ENCODE assay signal across 8 cellular contexts in genomic region chr22:42443240-42444059, GRCh38. TPM values are rescaled to one million over a fixed set of nuclear protein-coding genes. Genes with fewer than 3 reads are reported as not detected.
DNase-seq lines count a peak whose midpoint lies in the region; ATAC-seq and TF ChIP-seq lines count a peak whose summit lies in the region.

No MANE protein-coding gene starts in this region.

- H3K9me3 ChIP-seq in CD4-positive, CD25-positive, alpha-beta regulatory T cell (ENCODE audit: control insufficient read depth in 2 of 2, low read length in 2 of 2) = no peaks in the 10 kb centered on the region
- H3K9me3 ChIP-seq in OCI-LY1 (ENCODE audit: low read length) (no peaks in the 10 kb centered on the region), duodenal mucosa (ENCODE audit: control insufficient read depth in 1 of 2, low read length in 2 of 2) (no peaks in the 10 kb centered on the region), neuronal stem cell (replicated peaks in 1 of 2; ENCODE audit: control insufficient read depth in 2 of 2, insufficient read depth in 1 of 2, low read depth in 1 of 2, low read length in 2 of 2) (no peaks in the 10 kb centered on the region)

- no peaks in the 10 kb centered on the region for H3K36me3 Mint-ChIP-seq in CD4-positive, CD25-positive, alpha-beta regulatory T cell

- TF ChIP-seq CTCF in OCI-LY1 (IDR thresholded peaks at IDR 0.05; ENCODE audit: low read length) = no peak

- H3K18ac ChIP-seq in neuronal stem cell (ENCODE audit: low read length) = no peak overlapping the region

- H3K79me1 ChIP-seq in neuronal stem cell (ENCODE audit: low read depth, low read length) = no peaks in the 10 kb centered on the region

- peak overlapping the region; percentile 51 for H3K4me2 ChIP-seq in OCI-LY1 (ENCODE audit: low read length)
- peak overlapping the region; percentile 77 for H3K4me2 ChIP-seq in neuronal stem cell (ENCODE audit: insufficient read depth, low read length, poor library complexity, severe bottlenecking)

- no peak overlapping the region for H3K4ac ChIP-seq in neuronal stem cell (ENCODE audit: low read length)

- H3K14ac ChIP-seq in neuronal stem cell (ENCODE audit: low read length) = no peak overlapping the region

- H3K79me2 ChIP-seq in OCI-LY1 (ENCODE audit: insufficient read depth, low read length) = no peaks in the 10 kb centered on the region

- no CpG with 5 or more reads among the region's 6 CpGs for whole genome bisulfite sequencing in neuronal stem cell (ENCODE audit: extremely low coverage in 2 of 2, insufficient read length in 2 of 2, insufficient replicate concordance in 1 of 2), 2 donors

- peaks cover 11 to 39% (median 17%) of the 10 kb centered on the region in 4 donors for H3K4me1 Mint-ChIP-seq in CD4-positive, CD25-positive, alpha-beta regulatory T cell

- no peak overlapping the region for H2AK5ac ChIP-seq in neuronal stem cell (ENCODE audit: low read depth, low read length)

- H2AFZ ChIP-seq in OCI-LY1 (ENCODE audit: low read length) = 0 out of 2 replicates have a peak overlapping the region, but pooled peaks have one; percentile 15
- peak overlapping the region; percentile 88 for H2AFZ ChIP-seq in neuronal stem cell (ENCODE audit: low read length)

- peak overlapping the region; percentile 29 for H2BK15ac ChIP-seq in neuronal stem cell (ENCODE audit: low read length)

- no peaks in the 10 kb centered on the region for H3K9me2 ChIP-seq in OCI-LY1 (ENCODE audit: low read depth, low read length)

- peaks cover 2% of the 10 kb centered on the region for H3K27me3 Mint-ChIP-seq in CD4-positive, CD25-positive, alpha-beta regulatory T cell

- no peak overlapping the region for H2BK120ac ChIP-seq in neuronal stem cell (ENCODE audit: low read depth, low read length)

- H4K91ac ChIP-seq in neuronal stem cell (ENCODE audit: low read depth, low read length, poor library complexity) = no peak overlapping the region

- DNase-seq in CD4-positive, CD25-positive, alpha-beta regulatory T cell = no peak
- DNase-seq in neuronal stem cell (ENCODE audit: low spot score) (no peak), NCI-H82 treated with DMSO at 0.1 percent for 48 hours (lab: John Stamatoyannopoulos, UW; ENCODE audit: unreplicated experiment) (no peak), NCI-H2171 (lab: John Stamatoyannopoulos, UW) (no peak)

- no peak overlapping the region for H2BK12ac ChIP-seq in neuronal stem cell (ENCODE audit: low read length)

- H3K27ac Mint-ChIP-seq in CD4-positive, CD25-positive, alpha-beta regulatory T cell = peak overlapping the region; percentile 95 to 96 (median 95)

- H4K8ac ChIP-seq in neuronal stem cell (ENCODE audit: low read depth, low read length) = no peak overlapping the region

- H3F3A ChIP-seq in OCI-LY1 (ENCODE audit: insufficient read depth, low read length) = no peaks in the 10 kb centered on the region

- H3K23ac ChIP-seq in neuronal stem cell (ENCODE audit: low read depth, low read length, poor library complexity) = no peak overlapping the region

- peaks cover 18% of the 10 kb centered on the region for H3K4me1 ChIP-seq in CD4-positive, CD25-positive, alpha-beta regulatory T cell (ENCODE audit: control insufficient read depth, insufficient read depth, low read length, poor library complexity, severe bottlenecking)
- H3K4me1 ChIP-seq in OCI-LY1 (ENCODE audit: insufficient read depth, low read length, severe bottlenecking) (peaks cover 25% of the 10 kb centered on the region), duodenal mucosa (ENCODE audit: control insufficient read depth in 1 of 2, insufficient read depth in 2 of 2, low read length in 2 of 2) (peaks cover 19 to 30% of the 10 kb centered on the region in 2 donors), neuronal stem cell (ENCODE audit: control insufficient read depth in 2 of 2, insufficient read depth in 1 of 2, low read depth in 1 of 2, low read length in 2 of 2) (peaks cover 6% of the 10 kb centered on the region in 2 donors)

- no peaks in the 10 kb centered on the region for H3K27me3 ChIP-seq in CD4-positive, CD25-positive, alpha-beta regulatory T cell (ENCODE audit: control insufficient read depth, insufficient read depth, low read length)
- H3K27me3 ChIP-seq in OCI-LY1 (ENCODE audit: insufficient read depth, low read length) (0 out of 2 replicates have a peak, but pooled peaks cover 8% of the 10 kb centered on the region), duodenal mucosa (ENCODE audit: control insufficient read depth in 1 of 2, insufficient read depth in 2 of 2, low read length in 2 of 2) (no peaks in the 10 kb centered on the region), neuronal stem cell (ENCODE audit: control insufficient read depth in 3 of 3, insufficient read depth in 3 of 3, low read depth in 1 of 3, low read length in 3 of 3) (peaks cover 0 to 24% (median 0%) of the 10 kb centered on the region in 3 experiments)

- peak overlapping the region; percentile 70 for H3K4me3 ChIP-seq in CD4-positive, CD25-positive, alpha-beta regulatory T cell (ENCODE audit: low read depth, low read length)
- peak overlapping the region; percentile 38 for H3K4me3 ChIP-seq in OCI-LY1 (ENCODE audit: low read depth, low read length, poor library complexity, severe bottlenecking)
- H3K4me3 ChIP-seq in duodenal mucosa (ENCODE audit: low read depth in 1 of 2, low read length in 2 of 2) = peak overlapping the region; percentile 67 to 70
- peak overlapping the region in 1 of 2 donors; percentile 38 for H3K4me3 ChIP-seq in neuronal stem cell (ENCODE audit: low read length in 2 of 2)

- H3K9me3 Mint-ChIP-seq in CD4-positive, CD25-positive, alpha-beta regulatory T cell = no peaks in the 10 kb centered on the region

- peak overlapping the region; percentile 73 for H3K27ac ChIP-seq in CD4-positive, CD25-positive, alpha-beta regulatory T cell (ENCODE audit: insufficient read depth, low read length, poor library complexity, severe bottlenecking)
- H3K27ac ChIP-seq in OCI-LY1 (ENCODE audit: low read depth, low read length, poor library complexity, severe bottlenecking) (no peak overlapping the region), duodenal mucosa (ENCODE audit: low read depth, low read length) (no peak overlapping the region), neuronal stem cell (replicated peaks; ENCODE audit: low read length) (no peak overlapping the region)

- ATAC-seq in CD4-positive, CD25-positive, alpha-beta regulatory T cell (ENCODE audit: low read depth in 2 of 2) = peak; percentile 18 to 29
- ATAC-seq in GM18520 (IDR thresholded peaks at IDR 0.05; ENCODE audit: unreplicated experiment) = no peak
- ATAC-seq in GM18867 (IDR thresholded peaks at IDR 0.05; ENCODE audit: unreplicated experiment) = no peak

- H3K9ac ChIP-seq in OCI-LY1 (ENCODE audit: low read length) (no peak overlapping the region; the same call in 1 of the 2 replicates), duodenal mucosa (ENCODE audit: low read depth in 1 of 2, low read length in 2 of 2) (peak overlapping the region in 1 of 2 donors; percentile 3), neuronal stem cell (ENCODE audit: low read depth, low read length, poor library complexity) (no peak overlapping the region)

- no peaks in the 10 kb centered on the region for H3K36me3 ChIP-seq in CD4-positive, CD25-positive, alpha-beta regulatory T cell (ENCODE audit: control insufficient read depth, insufficient read depth, low read length)
- H3K36me3 ChIP-seq in OCI-LY1 (ENCODE audit: insufficient read depth, low read length) (no peaks in the 10 kb centered on the region), duodenal mucosa (ENCODE audit: control insufficient read depth in 1 of 2, insufficient read depth in 2 of 2, low read length in 2 of 2) (no peaks in the 10 kb centered on the region), neuronal stem cell (replicated peaks in 1 of 2; ENCODE audit: control insufficient read depth in 2 of 2, insufficient read depth in 2 of 2, low read length in 2 of 2) (no peaks in the 10 kb centered on the region)

- H4K20me1 ChIP-seq in OCI-LY1 (ENCODE audit: insufficient read depth, low read length) = no peaks in the 10 kb centered on the region

- peak overlapping the region; percentile 84 to 89 (median 87) for H3K4me3 Mint-ChIP-seq in CD4-positive, CD25-positive, alpha-beta regulatory T cell

- no peak overlapping the region for H2BK5ac ChIP-seq in neuronal stem cell (ENCODE audit: low read length)

RNA-seq across cellular contexts. Expression of gene NFAM1, which starts 11.2 kb away (rescaled TPM):
- 0.12 TPM for total RNA-seq in CD4-positive, CD25-positive, alpha-beta regulatory T cell
- under 1 TPM in 2 of 4 donors, not detected in 2; 0.11 to 0.54 TPM for polyA plus RNA-seq in CD4-positive, CD25-positive, alpha-beta regulatory T cell
- 0.13 TPM for polyA plus RNA-seq in neuronal stem cell (2013, experiment 1 of 2)
- 0.14 TPM for polyA plus RNA-seq in neuronal stem cell (2013, experiment 2 of 2)

Comparison
In these comparisons a context has a peak if more than half of its experiments do, and no peak if none do; other contexts are left out.
1. ATAC-seq: peak in CD4-positive, CD25-positive, alpha-beta regulatory T cell (2 of 2); none in GM18520 (single experiment) and GM18867 (single experiment).